ENCODE assay signal across 8 cellular contexts in the genomic region with DNA sequence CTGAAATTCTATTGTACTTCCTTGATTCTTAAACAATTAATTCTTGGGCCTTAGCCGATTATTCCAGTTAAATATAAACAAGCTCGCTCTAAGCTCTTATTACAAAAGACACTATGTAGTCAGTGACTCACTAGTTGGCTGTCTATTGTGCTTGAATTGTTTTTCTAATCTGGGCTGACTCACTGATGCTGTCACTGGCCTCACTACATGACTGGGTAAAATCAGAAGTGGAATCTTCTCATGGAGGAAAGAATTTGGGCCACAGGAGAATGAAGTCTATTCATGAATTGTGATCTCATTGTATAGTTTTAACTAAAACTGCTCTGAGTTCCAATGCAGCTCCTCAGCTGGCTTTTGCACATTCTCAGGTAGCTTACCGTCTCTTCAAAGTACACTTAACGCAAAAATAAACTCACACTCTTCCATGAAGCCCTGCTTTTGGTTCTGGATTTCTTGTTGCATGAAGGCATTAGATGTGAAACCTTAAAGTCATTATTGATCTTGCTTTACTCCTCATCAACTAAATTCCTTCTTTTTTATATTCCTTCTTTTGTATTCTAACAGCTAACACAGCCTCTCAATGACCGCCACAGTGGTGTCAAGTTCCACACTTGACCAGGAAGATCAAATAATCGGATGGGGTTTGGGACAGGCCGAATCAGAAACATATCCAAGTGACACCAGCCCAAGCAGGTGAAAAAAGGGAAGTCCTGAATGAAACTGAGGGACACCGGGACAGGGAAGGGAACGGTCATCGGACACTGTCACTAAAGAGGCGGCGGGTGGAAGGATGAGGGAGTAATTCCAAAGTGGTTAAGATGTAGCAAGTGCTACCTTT.
DNase-seq lines count a peak whose midpoint lies in the region; ATAC-seq, FAIRE-seq and TF ChIP-seq lines count a peak whose summit lies in the region.

No MANE protein-coding gene starts in this region.

- H3K9me3 Mint-ChIP-seq in activated T-cell treated with anti-CD3 and anti-CD28 coated beads, Interleukin-2, amount 50 U/mL, for 72 hours = no peaks in the 10 kb centered on the region

- TF ChIP-seq CTCF in foreskin keratinocyte (conservative IDR thresholded peaks at IDR 0.05) (no peak), pancreas (IDR thresholded peaks at IDR 0.05) (no peak), testis (IDR thresholded peaks at IDR 0.05) (no peak)

- no peaks in the 10 kb centered on the region for H3K27me3 Mint-ChIP-seq in activated T-cell treated with anti-CD3 and anti-CD28 coated beads, Interleukin-2, amount 50 U/mL, for 72 hours (ENCODE audit: low read depth)

- peaks cover 53% of the 10 kb centered on the region for H3K36me3 ChIP-seq in SJSA1
- peaks cover 0 to 4% (median 0%) of the 10 kb centered on the region in 3 donors for H3K36me3 ChIP-seq in pancreas
- H3K36me3 ChIP-seq in testis (ENCODE audit: low read depth, missing control alignments) = no peaks in the 10 kb centered on the region

- H3K4me1 ChIP-seq in SJSA1 (replicated peaks) = peaks cover 17% of the 10 kb centered on the region
- peaks cover 43% of the 10 kb centered on the region for H3K4me1 ChIP-seq in foreskin keratinocyte
- H3K4me1 ChIP-seq in pancreas = peaks cover 12% of the 10 kb centered on the region in 3 donors
- H3K4me1 ChIP-seq in testis = no peaks in the 10 kb centered on the region

- H3K27ac Mint-ChIP-seq in activated T-cell treated with anti-CD3 and anti-CD28 coated beads, Interleukin-2, amount 50 U/mL, for 72 hours = no peak overlapping the region

- intact Hi-C loops in pancreas (cut with DNase I) (no loop called here), testis (cut with DNase I; ENCODE audit: low total_unique reads) (no loop called here)

- H3K27ac ChIP-seq in SJSA1 (peak overlapping the region; percentile 69), foreskin keratinocyte (peak overlapping the region; percentile 33), pancreas (peak overlapping the region in 3 of 4 donors; percentile 22 to 68 (median 56)), testis (peak overlapping the region in 1 of 2 donors; percentile 3)

- peaks cover 13% of the 10 kb centered on the region for H3K4me1 Mint-ChIP-seq in activated T-cell treated with anti-CD3 and anti-CD28 coated beads, Interleukin-2, amount 50 U/mL, for 72 hours (ENCODE audit: low read depth)

- peak; percentile 85 to 86 for ATAC-seq in activated T-cell treated with anti-CD3 and anti-CD28 coated beads, Interleukin-2, amount 50 U/mL, for 72 hours (replicated peaks in 1 of 2)
- ATAC-seq in foreskin keratinocyte (peak; percentile 99), pancreas (peak; percentile 100), GM21529 (IDR thresholded peaks at IDR 0.05; ENCODE audit: unreplicated experiment) (no peak)

- FAIRE-seq in pancreas (lab: Jason Lieb, UNC) = peak; percentile 97

- H3K4me3 ChIP-seq in SJSA1 (no peak overlapping the region), pancreas (no peak overlapping the region), testis (no peak overlapping the region)

- no peak overlapping the region for H3K4me3 Mint-ChIP-seq in activated T-cell treated with anti-CD3 and anti-CD28 coated beads, Interleukin-2, amount 50 U/mL, for 72 hours

- H3K9me3 ChIP-seq in SJSA1 (replicated peaks) (no peaks in the 10 kb centered on the region), pancreas (no peaks in the 10 kb centered on the region), testis (no peaks in the 10 kb centered on the region)

- WGBS in pancreas, 2 donors = 71 to 72% methylated on average over 12 of the region's 12 CpGs
- WGBS in testis, 2 donors = 70 to 79% methylated on average over 12 of the region's 12 CpGs

- no peak for DNase-seq in activated T-cell treated with anti-CD3 and anti-CD28 coated beads, Interleukin-2, amount 50 U/mL, for 72 hours
- DNase-seq in activated T-cell treated with anti-CD3 and anti-CD28 coated beads for 4 hours (no peak), SJSA1 (ENCODE audit: low read depth in 1 of 2, low spot score in 2 of 2) (peak; percentile 79 to 93), foreskin keratinocyte (peak; percentile 89 to 95), pancreas (peak in 3 of 6 donors; percentile 33 to 47 (median 46)), testis (no peak)
- DNase-seq in central memory CD4-positive, alpha-beta T cell = no peak

- no peak for TF ChIP-seq POLR2A in testis (IDR thresholded peaks at IDR 0.05)

- H3K27me3 ChIP-seq in SJSA1 (replicated peaks) (no peaks in the 10 kb centered on the region), foreskin keratinocyte (no peaks in the 10 kb centered on the region), pancreas (no peaks in the 10 kb centered on the region), testis (no peaks in the 10 kb centered on the region)

- no peaks in the 10 kb centered on the region for H3K36me3 Mint-ChIP-seq in activated T-cell treated with anti-CD3 and anti-CD28 coated beads, Interleukin-2, amount 50 U/mL, for 72 hours (ENCODE audit: insufficient read depth in 2 of 2)

Comparison
In these comparisons a context has a peak if more than half of its experiments do, and no peak if none do; other contexts are left out.
1. DNase-seq: peak in SJSA1 (2 of 2) and foreskin keratinocyte (2 of 2); none in activated T-cell treated with anti-CD3 and anti-CD28 coated beads, Interleukin-2, amount 50 U/mL, for 72 hours (0 of 2), activated T-cell treated with anti-CD3 and anti-CD28 coated beads for 4 hours (single experiment), testis (single experiment) and central memory CD4-positive, alpha-beta T cell (single experiment).